ENCODE assay signal across 1 cellular context in genomic region chr11:95713428-95713827, GRCh38.
TF ChIP-seq lines count a peak whose summit lies in the region.

No MANE protein-coding gene starts in this region.

TF ChIP-seq in HepG2, 621 proteins besides CTCF, POLR2A, EP300 and RAD21:
- TF ChIP-seq SP2 (CRISPR knock-in tag; IDR thresholded peaks at IDR 0.05): no peak
- peak; percentile 61; the same call in 1 of the 2 replicates for TF ChIP-seq CREB1 (IDR thresholded peaks at IDR 0.05)
- no peak for TF ChIP-seq CREB1 (CRISPR knock-in tag; IDR thresholded peaks at IDR 0.05)
- TF ChIP-seq TOE1 (CRISPR knock-in tag; IDR thresholded peaks at IDR 0.05): no peak
- peak; percentile 72 for TF ChIP-seq ATF7 (IDR thresholded peaks at IDR 0.05)
- no peak for TF ChIP-seq ATF7 (CRISPR knock-in tag; IDR thresholded peaks at IDR 0.05)
